ENCODE assay signal across 8 cellular contexts in genomic region chr9:122350577-122351355, GRCh38. TPM values are rescaled to one million over a fixed set of nuclear protein-coding genes. Genes with fewer than 3 reads are reported as not detected.
A peak's percentile ranks its signal among the peaks of the same experiment; 100 is the strongest.
DNase-seq lines count a peak whose midpoint lies in the region; ATAC-seq and TF ChIP-seq lines count a peak whose summit lies in the region.

No MANE protein-coding gene starts in this region.

- DNase-seq in DMS114 treated with DMSO at 0.1 percent for 48 hours (lab: John Stamatoyannopoulos, UW; ENCODE audit: unreplicated experiment) (peak; percentile 57), KG1 (lab: John Stamatoyannopoulos, UW) (peak; percentile 81), SHP77 treated with DMSO at 0.1 percent for 48 hours (lab: John Stamatoyannopoulos, UW) (peak; percentile 35), foreskin keratinocyte (peak in 1 of 2 donors; percentile 45), ovary (peak; percentile 69 to 87 (median 82)), tibial nerve (ENCODE audit: low spot score in 2 of 2) (peak; percentile 58 to 78)
- peak; percentile 58 for DNase-seq in activated T-helper 9 cell treated with anti-CD3 and anti-CD28 coated beads, Interleukin-2, amount 50 U/mL, for 16 hours (ENCODE audit: low read depth)

- H3K27me3 ChIP-seq in foreskin keratinocyte: peaks cover 6% of the 10 kb centered on the region
- H3K27me3 ChIP-seq in ovary: no peaks in the 10 kb centered on the region
- peaks cover 0 to 15% of the 10 kb centered on the region in 2 donors for H3K27me3 ChIP-seq in tibial nerve

- H3K36me3 ChIP-seq in ovary: no peaks in the 10 kb centered on the region
- no peaks in the 10 kb centered on the region for H3K36me3 ChIP-seq in tibial nerve

- ATAC-seq in GM21515 (IDR thresholded peaks at IDR 0.05; ENCODE audit: unreplicated experiment) (peak; percentile 86), foreskin keratinocyte (peak; percentile 86)

- TF ChIP-seq EP300 in ovary (IDR thresholded peaks at IDR 0.05) (no peak), tibial nerve (IDR thresholded peaks at IDR 0.05) (no peak)

- H3K9me3 ChIP-seq in ovary (no peaks in the 10 kb centered on the region), tibial nerve (no peaks in the 10 kb centered on the region)

- H3K4me1 ChIP-seq in foreskin keratinocyte: no peaks in the 10 kb centered on the region
- peaks cover 2% of the 10 kb centered on the region for H3K4me1 ChIP-seq in ovary (ENCODE audit: insufficient read depth)
- H3K4me1 ChIP-seq in tibial nerve: peaks cover 0 to 16% (median 0%) of the 10 kb centered on the region in 4 donors

- peak; percentile 96 for TF ChIP-seq CTCF in foreskin keratinocyte (conservative IDR thresholded peaks at IDR 0.05)
- TF ChIP-seq CTCF in ovary (IDR thresholded peaks at IDR 0.05): peak; percentile 67 to 90 (median 84)
- peak; percentile 87 to 96 (median 94) for TF ChIP-seq CTCF in tibial nerve (IDR thresholded peaks at IDR 0.05)

- H3K4me3 ChIP-seq in ovary: no peak overlapping the region
- no peak overlapping the region for H3K4me3 ChIP-seq in tibial nerve

- TF ChIP-seq POLR2A in ovary (IDR thresholded peaks at IDR 0.05) (no peak), tibial nerve (IDR thresholded peaks at IDR 0.05) (no peak)

- H3K27ac ChIP-seq in foreskin keratinocyte (no peak overlapping the region), ovary (no peak overlapping the region), tibial nerve (no peak overlapping the region)

- intact Hi-C loops in ovary (cut with DNase I): loop anchor here (1.0 to 5.0 kb wide), 5 partner anchors 223 to 806 kb away; no protein-coding TSS in a partner anchor

- WGBS in ovary, 3 donors: 33 to 37% (median 34%) methylated on average over 11 of the region's 11 CpGs
- 38 to 45% methylated on average over 11 of the region's 11 CpGs for whole genome bisulfite sequencing in tibial nerve, 2 donors

RNA-seq across cellular contexts. Expression of gene PTGS1, which starts 20.1 kb away (rescaled TPM):
- total RNA-seq in foreskin keratinocyte: 1.4 and 3.4 TPM in 2 replicates
- polyA plus RNA-seq in foreskin keratinocyte: 1.1 and 2.7 TPM in 2 replicates
- 10 to 100 TPM in 1 of 7 donors, 1 to 10 TPM in 6; 1.4 to 37.1 (median 7.0) TPM for total RNA-seq in ovary
- polyA plus RNA-seq in ovary: 1 to 10 TPM in 1 of 2 donors, under 1 TPM in 1; 0.90 to 8.2 TPM
- 1 to 10 TPM; 2.2 to 7.3 (median 4.4) TPM for total RNA-seq in tibial nerve
